27 cellular contexts compared by ENCODE assay signal in the genomic region with DNA sequence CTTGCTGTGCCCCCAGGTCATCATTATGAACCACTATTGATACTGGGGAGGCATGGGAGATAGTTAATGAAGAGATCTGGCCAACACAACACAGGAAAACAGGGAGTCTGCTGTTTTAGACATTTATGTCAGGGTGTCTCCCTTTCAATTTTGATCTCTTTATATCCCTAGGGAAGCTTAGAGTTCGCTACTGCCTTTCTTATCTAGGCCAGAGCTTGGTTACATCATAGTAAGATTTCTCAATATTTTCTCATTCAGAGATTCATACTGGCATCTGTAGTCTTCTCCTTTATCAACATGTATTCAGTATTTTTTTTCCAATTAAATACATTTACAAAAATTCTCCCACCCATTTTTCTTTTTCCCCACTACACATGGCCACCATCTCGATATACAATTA.
"Had no signal": no experiment of that assay in that cellular context is flagged by ENCODE, and none has a peak within 500 bp of the region (broad histone marks: within the 10 kb centered on the region; RNA-seq: fewer than 3 reads in every experiment).

No MANE protein-coding gene starts in this region.

- H3K27ac ChIP-seq: adrenal gland, ascending aorta, brain microvascular endothelial cell, gastrocnemius medialis, left lung, ovary, uterus, VCaP had no signal

- ATAC-seq: esophagus mucosa; gastrocnemius medialis; left lung; naive thymus-derived CD4-positive, alpha-beta T cell; sciatic nerve; stimulated activated memory B cell treated with anti-CD40 and anti-IgM and Interleukin-4, amounts not matched to agents 10 μg/mL and 1 μg/mL and 100 μg/mL, for 72 hours; stimulated activated naive CD8-positive, alpha-beta T cell treated with anti-CD3 and anti-CD28 coated beads, Interleukin-15, amount 100 ng/mL, for 72 hours had no signal

- H3K27me3 ChIP-seq: adrenal gland, ascending aorta, brain microvascular endothelial cell, gastrocnemius medialis, left lung, ovary, uterus had no signal

- H3K4me1 ChIP-seq: adrenal gland, ascending aorta, gastrocnemius medialis, left lung, uterus had no signal

- H3K36me3 ChIP-seq: adrenal gland, ascending aorta, brain microvascular endothelial cell, gastrocnemius medialis, left lung, ovary, uterus had no signal

- DNase-seq: activated CD4-positive, alpha-beta T cell treated with anti-CD3 and anti-CD28 coated beads for 4 hours; activated CD4-positive, alpha-beta T cell treated with anti-CD3 and anti-CD28 coated beads, Interleukin-2, amount 50 U/mL, for 4 hours; activated CD8-positive, alpha-beta memory T cell treated with anti-CD3 and anti-CD28 coated beads for 24 hours; activated effector memory CD4-positive, alpha-beta T cell treated with Interleukin-2 at 50 U/mL for 16 hours; activated naive CD4-positive, alpha-beta T cell treated with Interleukin-2 at 50 U/mL for 16 hours; adrenal gland; brain microvascular endothelial cell; caudate nucleus; endodermal cell; gastrocnemius medialis; hypothalamus; kidney glomerular epithelial cell; left lung; midbrain; naive thymus-derived CD4-positive, alpha-beta T cell; ovary; small intestine; stimulated activated CD4-positive, alpha-beta T cell treated with anti-CD3 and anti-CD28 coated beads, Interleukin-4, amount 100 ng/mL, for 24 hours; stimulated activated CD8-positive, alpha-beta memory T cell treated with anti-CD3 and anti-CD28 coated beads, Interleukin-4, amount 100 ng/mL, for 48 hours; stimulated activated naive CD8-positive, alpha-beta T cell treated with anti-CD3 and anti-CD28 coated beads, Interleukin-15, amount 100 ng/mL, for 72 hours; substantia nigra; uterus had no signal

- H3K9me3 ChIP-seq: adrenal gland, ascending aorta, gastrocnemius medialis, left lung, ovary, uterus had no signal

- H3K4me3 ChIP-seq: adrenal gland, ascending aorta, gastrocnemius medialis, left lung, ovary, uterus had no signal
